Comparison of ENCODE assay signal across 7 cellular contexts in the genomic region with DNA sequence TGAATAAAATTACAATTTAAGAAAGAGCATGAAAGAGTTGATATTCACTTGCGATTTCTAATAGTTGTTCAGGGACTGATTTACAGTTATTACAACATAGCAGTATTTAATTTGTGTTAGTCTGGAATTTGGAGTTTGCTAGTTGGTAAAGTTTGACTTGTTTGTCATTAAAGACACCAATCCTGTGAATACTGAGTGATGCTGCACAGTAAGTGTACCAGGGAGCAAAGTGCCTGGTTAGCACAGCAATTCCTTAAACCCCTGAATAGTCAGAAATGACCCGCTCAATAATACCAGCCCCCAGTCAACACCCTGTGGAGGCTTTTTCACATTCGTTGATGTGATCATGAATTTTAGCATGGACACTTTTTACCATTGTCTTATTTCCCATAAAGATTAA.
"Had no signal": no experiment of that assay in that cellular context is flagged by ENCODE, and none has a peak within 500 bp of the region (broad histone marks: within the 10 kb centered on the region; RNA-seq: fewer than 3 reads in every experiment).

No MANE protein-coding gene starts in this region.

- H3K36me3 Mint-ChIP-seq: IgD-negative memory B cell had no signal

- H3K4me2 ChIP-seq: KMS-11 had no signal

- H3K27ac ChIP-seq: HL-60, KMS-11 had no signal

- H3K27me3 Mint-ChIP-seq: IgD-negative memory B cell had no signal

- H3K4me1 Mint-ChIP-seq: IgD-negative memory B cell had no signal

- H3K27ac Mint-ChIP-seq: IgD-negative memory B cell had no signal

- DNase-seq: IMR-90, KG1 had no signal

- FAIRE-seq: HTR-8/SVneo, K562 had no signal

- ATAC-seq: K562 had no signal

- H3K4me3 ChIP-seq: K562 had no signal

- H3K4me3 Mint-ChIP-seq: IgD-negative memory B cell had no signal

- H3K9ac ChIP-seq: KMS-11 had no signal
